In genomic region chr13:75867718-75868117, GRCh38 we compare ENCODE assay signal across 26 cellular contexts.
"Had no signal": no experiment of that assay in that cellular context is flagged by ENCODE, and none has a peak within 500 bp of the region (broad histone marks: within the 10 kb centered on the region; RNA-seq: fewer than 3 reads in every experiment).

No MANE protein-coding gene starts in this region.

- DNase-seq: colonic mucosa; cortex of kidney; effector CD8-positive, alpha-beta T cell; effector memory CD8-positive, alpha-beta T cell; endodermal cell; erythroblast; esophagus squamous epithelium; foreskin fibroblast; heart left ventricle; hypothalamus; immature natural killer cell; islet precursor cell; left cardiac atrium; left lung; left ventricle myocardium superior; lower lobe of right lung; mesenchymal stem cell; mucosa of descending colon; naive thymus-derived CD4-positive, alpha-beta T cell had no signal

- H3K4me1 ChIP-seq: colonic mucosa, heart left ventricle, lower lobe of right lung had no signal

- ATAC-seq: effector memory CD8-positive, alpha-beta T cell; esophagus mucosa; gastroesophageal sphincter; heart left ventricle; left cardiac atrium; left lung; left ventricle myocardium superior; lower lobe of right lung; mucosa of descending colon; naive thymus-derived CD4-positive, alpha-beta T cell had no signal

- H3K4me3 ChIP-seq: colonic mucosa, esophagus squamous epithelium, gastroesophageal sphincter, heart left ventricle, hepatocyte, left lung, lower lobe of right lung, mucosa of descending colon had no signal

- H3K27ac Mint-ChIP-seq: dendritic cell treated with granulocyte-macrophage colony-stimulating factor and Interleukin-4, amounts not matched to agents 40 ng/mL and 50 ng/mL, for 4 days; effector memory CD8-positive, alpha-beta T cell; endodermal cell; immature natural killer cell; mesothelial cell of epicardium; naive thymus-derived CD4-positive, alpha-beta T cell had no signal

- FAIRE-seq: frontal cortex had no signal

- H3K36me3 Mint-ChIP-seq: immature natural killer cell; mesothelial cell of epicardium; naive thymus-derived CD4-positive, alpha-beta T cell had no signal

- H3K79me2 ChIP-seq: hepatocyte had no signal

- H3K4me2 ChIP-seq: hepatocyte had no signal

- H3K9me3 Mint-ChIP-seq: dendritic cell treated with granulocyte-macrophage colony-stimulating factor and Interleukin-4, amounts not matched to agents 40 ng/mL and 50 ng/mL, for 4 days; effector memory CD8-positive, alpha-beta T cell; endodermal cell; immature natural killer cell; naive thymus-derived CD4-positive, alpha-beta T cell had no signal

- H3K27me3 ChIP-seq: colonic mucosa, esophagus squamous epithelium, gastroesophageal sphincter, heart left ventricle, hepatocyte, left lung had no signal

- H3K4me3 Mint-ChIP-seq: dendritic cell treated with granulocyte-macrophage colony-stimulating factor and Interleukin-4, amounts not matched to agents 40 ng/mL and 50 ng/mL, for 4 days; effector memory CD8-positive, alpha-beta T cell; endodermal cell; immature natural killer cell; mesothelial cell of epicardium; naive thymus-derived CD4-positive, alpha-beta T cell had no signal

- H3K27ac ChIP-seq: colonic mucosa, epithelial cell of prostate, esophagus squamous epithelium, gastroesophageal sphincter, heart left ventricle, hepatocyte, left lung, lower lobe of right lung had no signal

- H3K36me3 ChIP-seq: colonic mucosa, esophagus squamous epithelium, gastroesophageal sphincter, heart left ventricle, left lung, lower lobe of right lung had no signal

- H3K9me3 ChIP-seq: colonic mucosa, esophagus squamous epithelium, gastroesophageal sphincter, heart left ventricle, left lung, lower lobe of right lung, mucosa of descending colon had no signal

- H2AFZ ChIP-seq: hepatocyte had no signal
